19 cellular contexts compared by ENCODE assay signal in the genomic region with DNA sequence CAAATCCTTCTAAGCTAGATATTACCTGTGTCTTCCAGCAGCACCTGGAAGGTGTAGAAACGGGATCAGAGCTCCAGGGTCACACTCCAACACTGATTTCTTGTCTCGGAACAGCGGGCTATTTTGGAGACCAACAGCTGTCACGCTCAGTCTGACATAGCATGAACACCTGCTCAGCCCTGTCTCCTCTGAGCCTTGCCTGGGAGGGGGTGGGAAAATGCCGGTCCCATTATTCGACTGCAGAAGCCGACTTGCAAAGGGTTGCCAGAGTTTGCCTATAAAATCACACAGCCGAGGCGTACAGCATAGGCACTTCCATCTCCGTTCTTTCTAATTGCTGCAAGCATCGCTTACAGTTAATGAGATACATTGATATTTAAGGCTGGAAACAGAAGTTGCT.
DNase-seq lines count a peak whose midpoint lies in the region; ATAC-seq and TF ChIP-seq lines count a peak whose summit lies in the region.
"Had no signal": no experiment of that assay in that cellular context is flagged by ENCODE, and none has a peak within 500 bp of the region (broad histone marks: within the 10 kb centered on the region; RNA-seq: fewer than 3 reads in every experiment).

No MANE protein-coding gene starts in this region.

- peaks cover 55% of the 10 kb centered on the region for H3K4me1 Mint-ChIP-seq in mesothelial cell of epicardium

- in situ Hi-C loops in gastrocnemius medialis (cut with MboI; ENCODE audit: low sequenced_read_pairs in 4 of 4) = loop anchor here (5.0 to 25.0 kb wide), 3 partner anchors 311 to 514 kb away; no protein-coding TSS in a partner anchor

- no peaks in the 10 kb centered on the region for H3K9me3 ChIP-seq in gastrocnemius medialis
- H3K9me3 ChIP-seq: SJSA1 had no signal

- H3K9me3 Mint-ChIP-seq in mesothelial cell of epicardium = no peaks in the 10 kb centered on the region

- H3K27ac ChIP-seq in gastrocnemius medialis = peak overlapping the region in 2 of 4 donors; percentile 16 to 63
- H3K27ac ChIP-seq: GM23248, SJSA1 had no signal

- TF ChIP-seq CTCF in mesothelial cell of epicardium (IDR thresholded peaks at IDR 0.05; ENCODE audit: unreplicated experiment) (no peak), gastrocnemius medialis (IDR thresholded peaks at IDR 0.05 in 4 of 5, conservative IDR thresholded peaks at IDR 0.05 in 1 of 5) (no peak)

- ATAC-seq in gastrocnemius medialis (peak; percentile 91), HG03565 (IDR thresholded peaks at IDR 0.05; ENCODE audit: unreplicated experiment) (no peak), GM21576 (IDR thresholded peaks at IDR 0.05; ENCODE audit: unreplicated experiment) (no peak)

- DNase-seq in NCI-H345 (lab: John Stamatoyannopoulos, UW) (peak; percentile 7), NCI-H345 treated with DMSO at 0.1 percent for 48 hours (lab: John Stamatoyannopoulos, UW; ENCODE audit: unreplicated experiment) (no peak), NCI-H69 (lab: John Stamatoyannopoulos, UW) (peak; percentile 96), mesothelial cell of epicardium (ENCODE audit: low spot score in 2 of 2, unreplicated experiment in 2 of 2) (no peak), gastrocnemius medialis (peak; percentile 31 to 54), NCI-H128 (lab: John Stamatoyannopoulos, UW; ENCODE audit: unreplicated experiment) (no peak)
- DNase-seq: DMS153, GDM1, HCEC 1CT, NCI-H1092 treated with DMSO at 0.1 percent for 48 hours, NCI-H2029 treated with DMSO at 0.1 percent for 48 hours, NCI-H2171, NCI-H446 treated with DMSO at 0.1 percent for 48 hours, NCI-H774 had no signal

- H3K4me3 Mint-ChIP-seq in mesothelial cell of epicardium = no peak overlapping the region
- H3K4me3 Mint-ChIP-seq: B cell had no signal

- H3K27me3 ChIP-seq in gastrocnemius medialis = no peaks in the 10 kb centered on the region
- H3K27me3 ChIP-seq: SJSA1 had no signal

- no peak overlapping the region for H3K4me3 ChIP-seq in gastrocnemius medialis
- H3K4me3 ChIP-seq: GM23248, SJSA1 had no signal

- H3K27ac Mint-ChIP-seq in mesothelial cell of epicardium = peak overlapping the region; percentile 71
- H3K27ac Mint-ChIP-seq: B cell had no signal

- peaks cover 7 to 18% of the 10 kb centered on the region in 2 donors for H3K4me1 ChIP-seq in gastrocnemius medialis
- H3K4me1 ChIP-seq: SJSA1 had no signal

- no peaks in the 10 kb centered on the region for H3K36me3 ChIP-seq in gastrocnemius medialis
- H3K36me3 ChIP-seq: SJSA1 had no signal

- intact Hi-C loops in gastrocnemius medialis (cut with DNase I; ENCODE audit: low total_unique reads) = no loop called here

- TF ChIP-seq POLR2A in gastrocnemius medialis (IDR thresholded peaks at IDR 0.05) = no peak

- H3K27me3 Mint-ChIP-seq in mesothelial cell of epicardium (ENCODE audit: low read depth) = no peaks in the 10 kb centered on the region

- no peaks in the 10 kb centered on the region for H3K36me3 Mint-ChIP-seq in mesothelial cell of epicardium

Comparison
In these comparisons a context has a peak if more than half of its experiments do, and no peak if none do; other contexts are left out.
1. DNase-seq: peak in NCI-H345 (single experiment), NCI-H69 (single experiment) and gastrocnemius medialis (2 of 2); none in NCI-H345 treated with DMSO at 0.1 percent for 48 hours (single experiment), mesothelial cell of epicardium (0 of 2) and NCI-H128 (single experiment).
2. ATAC-seq: peak in gastrocnemius medialis (2 of 2); none in HG03565 (single experiment) and GM21576 (single experiment).